11 cellular contexts compared by ENCODE assay signal in the genomic region with DNA sequence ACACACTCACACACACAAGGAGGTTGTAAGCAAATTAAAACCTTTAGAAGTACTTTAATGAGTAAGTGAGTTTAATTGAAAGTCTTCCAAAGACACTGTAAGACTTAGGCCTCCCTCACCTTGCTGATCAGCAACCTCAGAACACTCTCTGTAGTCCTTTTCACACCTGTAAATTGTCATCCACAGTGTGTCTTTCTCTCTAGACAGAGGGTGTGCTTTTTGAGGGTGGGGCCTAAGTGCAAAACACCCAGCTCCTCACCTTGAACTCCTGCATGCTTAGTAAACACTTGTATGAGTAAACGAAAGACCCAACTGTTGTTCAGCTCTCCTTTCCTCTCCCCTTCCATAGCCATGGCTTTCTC. TPM values are rescaled to one million over a fixed set of nuclear protein-coding genes. Genes with fewer than 3 reads are reported as not detected.
DNase-seq lines count a peak whose midpoint lies in the region; ATAC-seq, FAIRE-seq and TF ChIP-seq lines count a peak whose summit lies in the region.
"Had no signal": no experiment of that assay in that cellular context is flagged by ENCODE, and none has a peak within 500 bp of the region (broad histone marks: within the 10 kb centered on the region; RNA-seq: fewer than 3 reads in every experiment).

No MANE protein-coding gene starts in this region.

- no peaks in the 10 kb centered on the region for H3K27me3 Mint-ChIP-seq in mesothelial cell of epicardium (ENCODE audit: low read depth)

- FAIRE-seq in D721Med (lab: Jason Lieb, UNC), result no peak

- H3K9me3 Mint-ChIP-seq in mesothelial cell of epicardium, result no peaks in the 10 kb centered on the region
- H3K9me3 Mint-ChIP-seq: stimulated activated naive B cell treated with anti-CD40 and anti-IgM and Interleukin-4, amounts not matched to agents 10 μg/mL and 1 μg/mL and 100 μg/mL, for 72 hours had no signal

- H3K4me3 Mint-ChIP-seq in mesothelial cell of epicardium, result no peak overlapping the region
- H3K4me3 Mint-ChIP-seq: stimulated activated naive B cell treated with anti-CD40 and anti-IgM and Interleukin-4, amounts not matched to agents 10 μg/mL and 1 μg/mL and 100 μg/mL, for 72 hours had no signal

- H3K36me3 Mint-ChIP-seq in mesothelial cell of epicardium, result no peaks in the 10 kb centered on the region
- H3K36me3 Mint-ChIP-seq: stimulated activated naive B cell treated with anti-CD40 and anti-IgM and Interleukin-4, amounts not matched to agents 10 μg/mL and 1 μg/mL and 100 μg/mL, for 72 hours had no signal

- TF ChIP-seq CTCF in LNCAP (IDR thresholded peaks at IDR 0.05) (peak; percentile 4; the same call in 1 of the 2 replicates), mesothelial cell of epicardium (IDR thresholded peaks at IDR 0.05; ENCODE audit: unreplicated experiment) (peak; percentile 11), D721Med (IDR thresholded peaks at IDR 0.05; ENCODE audit: insufficient read depth, missing control alignments) (no peak)

- peak; percentile 13 for ATAC-seq in GM18858 (IDR thresholded peaks at IDR 0.05; ENCODE audit: unreplicated experiment)
- ATAC-seq in GM21786 (IDR thresholded peaks at IDR 0.05; ENCODE audit: unreplicated experiment), result peak; percentile 8
- ATAC-seq in left lobe of liver, result no peak

- no peak for DNase-seq in mesothelial cell of epicardium (ENCODE audit: low spot score in 2 of 2, unreplicated experiment in 2 of 2)
- no peak for DNase-seq in activated CD4-positive, CD25-positive, alpha-beta regulatory T cell treated with anti-CD3 and anti-CD28 coated beads, Interleukin-2, amount 50 U/mL, for 72 hours
- DNase-seq in D721Med (ENCODE audit: insufficient read length, low spot score), result no peak
- DNase-seq in superior temporal gyrus (ENCODE audit: extremely low spot score), result no peak
- DNase-seq in left lobe of liver (ENCODE audit: low spot score), result no peak
- DNase-seq: activated T-cell treated with anti-CD3 and anti-CD28 coated beads, Interleukin-2, amount 50 U/mL, for 1 hour; effector CD4-positive, alpha-beta T cell had no signal

- H3K27ac Mint-ChIP-seq in mesothelial cell of epicardium, result peak overlapping the region; percentile 13
- H3K27ac Mint-ChIP-seq: stimulated activated naive B cell treated with anti-CD40 and anti-IgM and Interleukin-4, amounts not matched to agents 10 μg/mL and 1 μg/mL and 100 μg/mL, for 72 hours had no signal

- peaks cover 51% of the 10 kb centered on the region for H3K4me1 Mint-ChIP-seq in mesothelial cell of epicardium
- H3K4me1 Mint-ChIP-seq: stimulated activated naive B cell treated with anti-CD40 and anti-IgM and Interleukin-4, amounts not matched to agents 10 μg/mL and 1 μg/mL and 100 μg/mL, for 72 hours had no signal

RNA-seq across cellular contexts. Expression of a gene that starts 34.3 kb away (rescaled TPM):
- total RNA-seq in mesothelial cell of epicardium (9.2 to 10.6 TPM (median 9.8 TPM) in 3 replicates), left lobe of liver (2.3 TPM)
